In the genomic region with DNA sequence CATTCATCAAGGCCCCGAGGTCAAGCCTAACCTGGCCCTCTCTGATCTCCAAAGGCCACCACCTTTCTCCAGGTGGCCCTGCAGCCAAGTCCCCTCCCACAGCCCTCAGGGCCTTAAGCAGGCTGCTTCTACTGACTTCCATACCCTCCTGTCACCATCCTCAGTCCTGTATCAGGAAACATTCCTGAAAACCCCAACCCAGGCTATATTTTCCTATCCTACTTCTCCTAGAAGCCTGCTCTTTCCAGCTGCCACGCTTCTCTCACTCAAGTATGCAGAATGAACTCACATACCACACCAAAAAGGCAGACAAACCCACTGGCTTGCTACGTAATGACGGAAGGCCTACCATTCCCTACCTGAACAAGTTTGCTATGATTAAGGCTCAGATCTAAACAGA, we compare ENCODE assay signal across 13 cellular contexts. TPM values are rescaled to one million over a fixed set of nuclear protein-coding genes. Genes with fewer than 3 reads are reported as not detected.
A peak's percentile ranks its signal among the peaks of the same experiment; 100 is the strongest.
DNase-seq lines count a peak whose midpoint lies in the region; ATAC-seq and TF ChIP-seq lines count a peak whose summit lies in the region.
"Had no signal": no experiment of that assay in that cellular context is flagged by ENCODE, and none has a peak within 500 bp of the region (broad histone marks: within the 10 kb centered on the region; RNA-seq: fewer than 3 reads in every experiment).

No MANE protein-coding gene starts in this region.

- no peaks in the 10 kb centered on the region for H3K27me3 Mint-ChIP-seq in activated naive CD4-positive, alpha-beta T cell treated with anti-CD3 and anti-CD28 coated beads, Interleukin-2, amount 10 ng/mL, durations not matched to agents 7 days and 5 days
- no peaks in the 10 kb centered on the region for H3K27me3 Mint-ChIP-seq in activated naive CD8-positive, alpha-beta T cell treated with anti-CD3 and anti-CD28 coated beads, Interleukin-2, amount 50 U/mL, for 24 hours
- H3K27me3 Mint-ChIP-seq in endothelial cell (ENCODE audit: unreplicated experiment), result peaks cover 2% of the 10 kb centered on the region
- no peaks in the 10 kb centered on the region for H3K27me3 Mint-ChIP-seq in stimulated activated naive B cell treated with anti-CD40 and anti-IgM and Interleukin-4, amounts not matched to agents 10 μg/mL and 1 μg/mL and 100 μg/mL, for 72 hours
- H3K27me3 Mint-ChIP-seq: B cell; CD8-positive, alpha-beta memory T cell had no signal

- H3K4me3 Mint-ChIP-seq in activated naive CD4-positive, alpha-beta T cell treated with anti-CD3 and anti-CD28 coated beads, Interleukin-2, amount 10 ng/mL, durations not matched to agents 7 days and 5 days, result no peak overlapping the region
- H3K4me3 Mint-ChIP-seq in activated naive CD8-positive, alpha-beta T cell treated with anti-CD3 and anti-CD28 coated beads, Interleukin-2, amount 50 U/mL, for 24 hours, result no peak overlapping the region
- no peak overlapping the region for H3K4me3 Mint-ChIP-seq in endothelial cell (ENCODE audit: unreplicated experiment)
- no peak overlapping the region for H3K4me3 Mint-ChIP-seq in stimulated activated naive B cell treated with anti-CD40 and anti-IgM and Interleukin-4, amounts not matched to agents 10 μg/mL and 1 μg/mL and 100 μg/mL, for 72 hours
- H3K4me3 Mint-ChIP-seq: B cell had no signal

- CTCF ChIA-PET in activated naive CD4-positive, alpha-beta T cell treated with anti-CD3 and anti-CD28 coated beads, Interleukin-2, amount 10 ng/mL, durations not matched to agents 7 days and 5 days (lab: Charles Lee), result no interaction called here

- TF ChIP-seq CTCF in endothelial cell (IDR thresholded peaks at IDR 0.05; ENCODE audit: unreplicated experiment), result no peak

- ATAC-seq in activated naive CD8-positive, alpha-beta T cell treated with anti-CD3 and anti-CD28 coated beads, Interleukin-2, amount 50 U/mL, for 24 hours, result no peak
- ATAC-seq in stimulated activated naive B cell treated with anti-CD40 and anti-IgM and Interleukin-4, amounts not matched to agents 10 μg/mL and 1 μg/mL and 100 μg/mL, for 72 hours (replicated peaks), result no peak

- DNase-seq in activated naive CD4-positive, alpha-beta T cell treated with anti-CD3 and anti-CD28 coated beads, Interleukin-2, amount 10 ng/mL, durations not matched to agents 7 days and 5 days, result no peak
- DNase-seq in activated naive CD4-positive, alpha-beta T cell treated with anti-CD3 and anti-CD28 coated beads, Interleukin-2, amount 50 U/mL, for 16 hours, result no peak
- DNase-seq in activated naive CD8-positive, alpha-beta T cell treated with anti-CD3 and anti-CD28 coated beads, Interleukin-2, amount 50 U/mL, for 24 hours, result no peak
- DNase-seq in endothelial cell (ENCODE audit: low spot score) (no peak), RPMI8226 (no peak)
- DNase-seq in stimulated activated naive B cell treated with anti-CD40 and anti-IgM and Interleukin-4, amounts not matched to agents 10 μg/mL and 1 μg/mL and 100 μg/mL, for 72 hours, result no peak
- no peak for DNase-seq in NK-92 treated with Interleukin-12 subunit alpha and Interleukin-12 subunit beta, amount 100 ng/mL, for 24 hours (lab: John Stamatoyannopoulos, UW)
- DNase-seq: CD8-positive, alpha-beta memory T cell; DMS 273 treated with DMSO at 0.1 percent for 48 hours; HCEC 1CT; Karpas-422; NCI-H187 treated with DMSO at 0.1 percent for 48 hours had no signal

- peaks cover 68% of the 10 kb centered on the region for H3K36me3 Mint-ChIP-seq in activated naive CD4-positive, alpha-beta T cell treated with anti-CD3 and anti-CD28 coated beads, Interleukin-2, amount 10 ng/mL, durations not matched to agents 7 days and 5 days
- peaks cover 53% of the 10 kb centered on the region for H3K36me3 Mint-ChIP-seq in activated naive CD8-positive, alpha-beta T cell treated with anti-CD3 and anti-CD28 coated beads, Interleukin-2, amount 50 U/mL, for 24 hours (ENCODE audit: low read depth)
- peaks cover 57% of the 10 kb centered on the region for H3K36me3 Mint-ChIP-seq in endothelial cell (ENCODE audit: low read depth, unreplicated experiment)
- peaks cover 51 to 66% of the 10 kb centered on the region in 2 donors for H3K36me3 Mint-ChIP-seq in stimulated activated naive B cell treated with anti-CD40 and anti-IgM and Interleukin-4, amounts not matched to agents 10 μg/mL and 1 μg/mL and 100 μg/mL, for 72 hours

- H3K4me1 Mint-ChIP-seq in activated naive CD4-positive, alpha-beta T cell treated with anti-CD3 and anti-CD28 coated beads, Interleukin-2, amount 10 ng/mL, durations not matched to agents 7 days and 5 days, result peaks cover 75% of the 10 kb centered on the region
- peaks cover 59% of the 10 kb centered on the region for H3K4me1 Mint-ChIP-seq in activated naive CD8-positive, alpha-beta T cell treated with anti-CD3 and anti-CD28 coated beads, Interleukin-2, amount 50 U/mL, for 24 hours
- peaks cover 6% of the 10 kb centered on the region for H3K4me1 Mint-ChIP-seq in endothelial cell (ENCODE audit: unreplicated experiment)
- H3K4me1 Mint-ChIP-seq in stimulated activated naive B cell treated with anti-CD40 and anti-IgM and Interleukin-4, amounts not matched to agents 10 μg/mL and 1 μg/mL and 100 μg/mL, for 72 hours, result peaks cover 0 to 3% of the 10 kb centered on the region in 2 donors
- H3K4me1 Mint-ChIP-seq: B cell had no signal

- H3K9me3 Mint-ChIP-seq in activated naive CD4-positive, alpha-beta T cell treated with anti-CD3 and anti-CD28 coated beads, Interleukin-2, amount 10 ng/mL, durations not matched to agents 7 days and 5 days, result no peaks in the 10 kb centered on the region
- H3K9me3 Mint-ChIP-seq in activated naive CD8-positive, alpha-beta T cell treated with anti-CD3 and anti-CD28 coated beads, Interleukin-2, amount 50 U/mL, for 24 hours, result no peaks in the 10 kb centered on the region
- H3K9me3 Mint-ChIP-seq in endothelial cell (ENCODE audit: unreplicated experiment), result no peaks in the 10 kb centered on the region
- no peaks in the 10 kb centered on the region for H3K9me3 Mint-ChIP-seq in stimulated activated naive B cell treated with anti-CD40 and anti-IgM and Interleukin-4, amounts not matched to agents 10 μg/mL and 1 μg/mL and 100 μg/mL, for 72 hours
- H3K9me3 Mint-ChIP-seq: CD8-positive, alpha-beta memory T cell had no signal

- peak overlapping the region; percentile 42 for H3K27ac Mint-ChIP-seq in activated naive CD4-positive, alpha-beta T cell treated with anti-CD3 and anti-CD28 coated beads, Interleukin-2, amount 10 ng/mL, durations not matched to agents 7 days and 5 days
- H3K27ac Mint-ChIP-seq in activated naive CD8-positive, alpha-beta T cell treated with anti-CD3 and anti-CD28 coated beads, Interleukin-2, amount 50 U/mL, for 24 hours, result peak overlapping the region; percentile 14
- H3K27ac Mint-ChIP-seq in endothelial cell (ENCODE audit: unreplicated experiment), result peak overlapping the region; percentile 53
- peak overlapping the region; percentile 15 for H3K27ac Mint-ChIP-seq in stimulated activated naive B cell treated with anti-CD40 and anti-IgM and Interleukin-4, amounts not matched to agents 10 μg/mL and 1 μg/mL and 100 μg/mL, for 72 hours
- H3K27ac Mint-ChIP-seq: B cell had no signal

RNA-seq across cellular contexts. Expression of gene MORC2, which starts 23.6 kb away (rescaled TPM):
- 56.2 TPM for total RNA-seq in endothelial cell (ENCODE audit: unreplicated experiment)

RNA-seq across cellular contexts. Expression of gene TUG1, which starts 24.1 kb away (rescaled TPM):
- 155 TPM for total RNA-seq in endothelial cell (ENCODE audit: unreplicated experiment)
